28 cellular contexts compared by ENCODE assay signal in genomic region chr15:59379524-59379923, GRCh38. TPM values are rescaled to one million over a fixed set of nuclear protein-coding genes. Genes with fewer than 3 reads are reported as not detected.
"Had no signal": no experiment of that assay in that cellular context is flagged by ENCODE, and none has a peak within 500 bp of the region (broad histone marks: within the 10 kb centered on the region; RNA-seq: fewer than 3 reads in every experiment).

No MANE protein-coding gene starts in this region.

- H3K27me3 Mint-ChIP-seq: brain had no signal

- H3K4me1 ChIP-seq: ascending aorta, breast epithelium, colonic mucosa, esophagus squamous epithelium, gastroesophageal sphincter had no signal

- H3K9me3 Mint-ChIP-seq: activated CD4-positive, alpha-beta memory T cell treated with anti-CD3 and anti-CD28 coated beads, Interleukin-2, amount 10 ng/mL, durations not matched to agents 7 days and 5 days; activated CD4-positive, alpha-beta T cell treated with anti-CD3 and anti-CD28 coated beads, Interleukin-2, amount 10 ng/mL, durations not matched to agents 7 days and 5 days; activated naive CD4-positive, alpha-beta T cell treated with anti-CD3 and anti-CD28 coated beads, Interleukin-2, amount 10 ng/mL, durations not matched to agents 7 days and 5 days; activated naive CD4-positive, alpha-beta T cell treated with anti-CD3 and anti-CD28 coated beads, Interleukin-2, amount 50 U/mL, for 72 hours; activated naive CD8-positive, alpha-beta T cell treated with anti-CD3 and anti-CD28 coated beads, Interleukin-2, amount 10 ng/mL, durations not matched to agents 7 days and 5 days; activated T-cell treated with anti-CD3 and anti-CD28 coated beads, Interleukin-2, amount 50 U/mL, for 24 hours; activated T-cell treated with anti-CD3 and anti-CD28 coated beads, Interleukin-2, amount 50 U/mL, for 72 hours; brain had no signal

- H3K4me1 Mint-ChIP-seq: brain had no signal

- ATAC-seq: activated naive CD4-positive, alpha-beta T cell treated with anti-CD3 and anti-CD28 coated beads, Interleukin-2, amount 50 U/mL, for 72 hours; activated T-cell treated with anti-CD3 and anti-CD28 coated beads, Interleukin-2, amount 50 U/mL, for 72 hours; gastroesophageal sphincter had no signal

- DNase-seq: activated CD4-positive, alpha-beta memory T cell treated with anti-CD3 and anti-CD28 coated beads, Interleukin-2, amount 10 ng/mL, durations not matched to agents 7 days and 5 days; activated CD4-positive, alpha-beta T cell treated with anti-CD3 and anti-CD28 coated beads for 1 hour; activated CD4-positive, alpha-beta T cell treated with anti-CD3 and anti-CD28 coated beads for 4 hours; activated CD4-positive, alpha-beta T cell treated with anti-CD3 and anti-CD28 coated beads, Interleukin-2, amount 10 ng/mL, durations not matched to agents 7 days and 5 days; activated CD4-positive, alpha-beta T cell treated with anti-CD3 and anti-CD28 coated beads, Interleukin-2, amount 50 U/mL, for 4 hours; activated CD8-positive, alpha-beta memory T cell treated with anti-CD3 and anti-CD28 coated beads, Interleukin-2, amount 50 U/mL, for 48 hours; activated gamma-delta T cell; activated naive CD4-positive, alpha-beta T cell; activated naive CD4-positive, alpha-beta T cell treated with anti-CD3 and anti-CD28 coated beads, Interleukin-2, amount 10 ng/mL, durations not matched to agents 7 days and 5 days; activated naive CD8-positive, alpha-beta T cell treated with anti-CD3 and anti-CD28 coated beads, Interleukin-2, amount 10 ng/mL, durations not matched to agents 7 days and 5 days; activated T-cell treated with anti-CD3 and anti-CD28 coated beads for 4 hours; activated T-cell treated with anti-CD3 and anti-CD28 coated beads, Interleukin-2, amount 50 U/mL, for 24 hours; activated T-cell treated with anti-CD3 and anti-CD28 coated beads, Interleukin-2, amount 50 U/mL, for 72 hours; central memory CD4-positive, alpha-beta T cell; cerebellar nuclear complex; colonic mucosa; effector CD8-positive, alpha-beta T cell; esophagus squamous epithelium; foreskin melanocyte; head of caudate nucleus; T-helper 2 cell had no signal

- H3K27ac Mint-ChIP-seq: activated CD4-positive, alpha-beta memory T cell treated with anti-CD3 and anti-CD28 coated beads, Interleukin-2, amount 10 ng/mL, durations not matched to agents 7 days and 5 days; activated CD4-positive, alpha-beta T cell treated with anti-CD3 and anti-CD28 coated beads, Interleukin-2, amount 10 ng/mL, durations not matched to agents 7 days and 5 days; activated naive CD4-positive, alpha-beta T cell treated with anti-CD3 and anti-CD28 coated beads, Interleukin-2, amount 10 ng/mL, durations not matched to agents 7 days and 5 days; activated naive CD4-positive, alpha-beta T cell treated with anti-CD3 and anti-CD28 coated beads, Interleukin-2, amount 50 U/mL, for 72 hours; activated naive CD8-positive, alpha-beta T cell treated with anti-CD3 and anti-CD28 coated beads, Interleukin-2, amount 10 ng/mL, durations not matched to agents 7 days and 5 days; activated T-cell treated with anti-CD3 and anti-CD28 coated beads, Interleukin-2, amount 50 U/mL, for 24 hours; activated T-cell treated with anti-CD3 and anti-CD28 coated beads, Interleukin-2, amount 50 U/mL, for 72 hours; brain had no signal

- H3K36me3 ChIP-seq: breast epithelium, cardiac muscle cell, colonic mucosa, esophagus squamous epithelium, gastroesophageal sphincter had no signal

- H3K4me3 ChIP-seq: ascending aorta, breast epithelium, cardiac muscle cell, colonic mucosa, esophagus squamous epithelium, gastroesophageal sphincter had no signal

- H3K9me3 ChIP-seq: ascending aorta, breast epithelium, colonic mucosa, esophagus squamous epithelium, gastroesophageal sphincter had no signal

- H3K27me3 ChIP-seq: ascending aorta, breast epithelium, cardiac muscle cell, colonic mucosa, esophagus squamous epithelium, gastroesophageal sphincter had no signal

- H3K4me3 Mint-ChIP-seq: activated CD4-positive, alpha-beta memory T cell treated with anti-CD3 and anti-CD28 coated beads, Interleukin-2, amount 10 ng/mL, durations not matched to agents 7 days and 5 days; activated CD4-positive, alpha-beta T cell treated with anti-CD3 and anti-CD28 coated beads, Interleukin-2, amount 10 ng/mL, durations not matched to agents 7 days and 5 days; activated naive CD4-positive, alpha-beta T cell treated with anti-CD3 and anti-CD28 coated beads, Interleukin-2, amount 10 ng/mL, durations not matched to agents 7 days and 5 days; activated naive CD8-positive, alpha-beta T cell treated with anti-CD3 and anti-CD28 coated beads, Interleukin-2, amount 10 ng/mL, durations not matched to agents 7 days and 5 days; activated T-cell treated with anti-CD3 and anti-CD28 coated beads, Interleukin-2, amount 50 U/mL, for 24 hours; activated T-cell treated with anti-CD3 and anti-CD28 coated beads, Interleukin-2, amount 50 U/mL, for 72 hours; brain had no signal

- H3K27ac ChIP-seq: ascending aorta, breast epithelium, cardiac muscle cell, colonic mucosa, epithelial cell of prostate, esophagus squamous epithelium, gastroesophageal sphincter had no signal

- H3K36me3 Mint-ChIP-seq: activated naive CD4-positive, alpha-beta T cell treated with anti-CD3 and anti-CD28 coated beads, Interleukin-2, amount 10 ng/mL, durations not matched to agents 7 days and 5 days; activated naive CD4-positive, alpha-beta T cell treated with anti-CD3 and anti-CD28 coated beads, Interleukin-2, amount 50 U/mL, for 72 hours; brain had no signal

RNA-seq across cellular contexts. Expression of gene FAM81A, which starts 58.5 kb away (rescaled TPM):
- total RNA-seq: ascending aorta had no signal
